ENCODE assay signal across 8 cellular contexts in the genomic region with DNA sequence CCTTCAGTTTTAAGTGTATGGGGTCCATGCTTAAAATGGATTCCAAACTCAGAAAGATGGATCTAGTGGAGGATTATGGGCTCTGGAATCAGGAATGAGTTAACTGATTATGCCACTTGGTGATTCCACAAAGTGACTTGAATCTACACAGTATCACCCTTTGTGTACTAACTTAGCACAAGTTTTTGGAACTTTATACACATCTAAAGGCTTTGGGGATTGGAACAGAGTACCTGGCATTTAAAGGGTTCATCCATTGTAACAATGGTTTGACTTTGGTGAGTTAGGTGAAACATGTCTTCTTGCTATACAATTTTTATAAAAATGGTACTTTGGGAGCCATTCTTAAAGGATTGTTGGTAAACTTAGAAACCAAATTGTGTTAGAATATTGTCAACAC. TPM values are rescaled to one million over a fixed set of nuclear protein-coding genes. Genes with fewer than 3 reads are reported as not detected.
DNase-seq lines count a peak whose midpoint lies in the region; ATAC-seq, FAIRE-seq and TF ChIP-seq lines count a peak whose summit lies in the region.

No MANE protein-coding gene starts in this region.

- H3K4me1 ChIP-seq in A673 (ENCODE audit: insufficient read depth, low read length, poor library complexity, severe bottlenecking), result no peaks in the 10 kb centered on the region
- peaks cover 9% of the 10 kb centered on the region for H3K4me1 ChIP-seq in HUES48 (ENCODE audit: control insufficient read depth, insufficient read depth, low read length)
- H3K4me1 ChIP-seq in muscle layer of colon (ENCODE audit: insufficient read depth, low read length), result peaks cover 27% of the 10 kb centered on the region

- H3K9me3 Mint-ChIP-seq in central memory CD8-positive, alpha-beta T cell, result no peaks in the 10 kb centered on the region

- POLR2A ChIA-PET in A673 (lab: Charles Lee; ENCODE audit: low non-redundant PET), result no interaction called here

- no peak for ATAC-seq in central memory CD8-positive, alpha-beta T cell (replicated peaks; ENCODE audit: extremely low read depth, poor library complexity, severe bottlenecking)
- no peak for ATAC-seq in GM19328 (IDR thresholded peaks at IDR 0.05; ENCODE audit: unreplicated experiment)

- DNase-seq in A673 (ENCODE audit: low spot score) (no peak), SIG-M5 (lab: John Stamatoyannopoulos, UW) (no peak), SHP77 (lab: John Stamatoyannopoulos, UW) (no peak), urothelium cell line (ENCODE audit: low spot score) (no peak)
- DNase-seq in central memory CD8-positive, alpha-beta T cell (ENCODE audit: low spot score in 2 of 2), result no peak

- H3K9ac ChIP-seq in HUES48 (ENCODE audit: low read depth, low read length), result peak overlapping the region; percentile 100
- peak overlapping the region; percentile 98 for H3K9ac ChIP-seq in muscle layer of colon (ENCODE audit: low read length)

- peaks cover 41% of the 10 kb centered on the region for H3K4me1 Mint-ChIP-seq in central memory CD8-positive, alpha-beta T cell

- H3K27me3 ChIP-seq in A673 (replicated peaks; ENCODE audit: insufficient read depth, low read depth, low read length, poor library complexity), result no peaks in the 10 kb centered on the region
- H3K27me3 ChIP-seq in HUES48 (ENCODE audit: control insufficient read depth, insufficient read depth, low read length), result no peaks in the 10 kb centered on the region
- no peaks in the 10 kb centered on the region for H3K27me3 ChIP-seq in muscle layer of colon (ENCODE audit: control insufficient read depth in 1 of 2, insufficient read depth in 2 of 2, low read length in 2 of 2)

- peak overlapping the region; percentile 82 for H3K4me3 ChIP-seq in A673 (ENCODE audit: low read depth, low read length, poor library complexity, severe bottlenecking)
- peak overlapping the region; percentile 98 for H3K4me3 ChIP-seq in HUES48 (ENCODE audit: low read depth, low read length)
- H3K4me3 ChIP-seq in muscle layer of colon (ENCODE audit: low read depth in 1 of 2, low read length in 2 of 2), result peak overlapping the region; percentile 90 to 99

- peak overlapping the region; percentile 96 for H3K4me3 Mint-ChIP-seq in central memory CD8-positive, alpha-beta T cell

- H3K36me3 ChIP-seq in A673 (ENCODE audit: insufficient read depth, low read length, poor library complexity, severe bottlenecking) (peaks cover 44% of the 10 kb centered on the region), HUES48 (ENCODE audit: control insufficient read depth, insufficient read depth, low read length) (peaks cover 46% of the 10 kb centered on the region), muscle layer of colon (ENCODE audit: insufficient read depth, low read length) (peaks cover 35% of the 10 kb centered on the region)

- FAIRE-seq in urothelium cell line (lab: Jason Lieb, UNC), result no peak

- CTCF ChIA-PET in A673 (lab: Charles Lee), result no interaction called here

- intact Hi-C loops in A673 (cut with micrococcal nuclease; ENCODE audit: unreplicated experiment), result loop anchor here (5.0 kb wide), 1 partner anchor 80 kb away; the partner anchor contains the start of gene USP12

- H3K36me3 Mint-ChIP-seq in central memory CD8-positive, alpha-beta T cell (ENCODE audit: insufficient read depth), result peaks cover 64% of the 10 kb centered on the region

- peak overlapping the region; percentile 96 for H3K27ac ChIP-seq in A673 (ENCODE audit: low read depth, low read length, poor library complexity, severe bottlenecking)
- H3K27ac ChIP-seq in HUES48 (ENCODE audit: low read depth, low read length), result peak overlapping the region; percentile 98
- H3K27ac ChIP-seq in muscle layer of colon (ENCODE audit: low read depth, low read length), result peak overlapping the region; percentile 94

- H3K9me3 ChIP-seq in A673 (ENCODE audit: low read depth, low read length, poor library complexity, severe bottlenecking), result no peaks in the 10 kb centered on the region
- no peaks in the 10 kb centered on the region for H3K9me3 ChIP-seq in HUES48 (ENCODE audit: control insufficient read depth, insufficient read depth, low read length)
- no peaks in the 10 kb centered on the region for H3K9me3 ChIP-seq in muscle layer of colon (ENCODE audit: low read length)

- no peak for TF ChIP-seq CTCF in A673 (conservative IDR thresholded peaks at IDR 0.05; ENCODE audit: low read depth, low read length)

- no TSS peak for BruUV-seq in A673 (replicated peaks; lab: Mats Ljungman, UMichigan)

- peak overlapping the region; percentile 99 for H3K27ac Mint-ChIP-seq in central memory CD8-positive, alpha-beta T cell (ENCODE audit: low read depth)

- no peaks in the 10 kb centered on the region for H3K27me3 Mint-ChIP-seq in central memory CD8-positive, alpha-beta T cell

RNA-seq across cellular contexts. Expression of gene RPL21, which starts 1.1 kb away (rescaled TPM):
- total RNA-seq in A673 (2021), result 906 and 986 TPM in 2 replicates

RNA-seq across cellular contexts. Expression of gene RASL11A, which starts 18.2 kb away (rescaled TPM):
- 0.85 and 1.1 TPM in 2 replicates for total RNA-seq in A673 (2021)
